9 cellular contexts compared by ENCODE assay signal in the genomic region with DNA sequence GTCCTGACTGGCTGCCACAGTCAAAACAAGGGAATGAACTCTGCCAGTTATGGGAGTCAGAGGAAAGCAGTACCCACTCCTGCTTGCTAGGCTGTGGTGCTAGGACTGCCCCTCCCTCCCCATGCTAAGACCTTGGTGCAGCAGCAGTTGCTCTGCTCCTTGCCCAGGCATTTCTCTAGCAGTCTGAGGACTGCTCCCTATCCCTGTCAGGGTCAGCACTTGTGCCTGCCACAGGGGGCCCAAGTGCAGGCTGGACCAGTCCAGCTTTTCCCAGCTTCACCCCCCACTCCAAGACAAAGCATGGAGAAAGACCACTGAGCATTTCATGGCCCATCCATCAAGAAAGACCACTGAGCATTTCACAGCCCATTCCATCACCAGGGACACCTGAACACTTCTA.
"Had no signal": no experiment of that assay in that cellular context is flagged by ENCODE, and none has a peak within 500 bp of the region (broad histone marks: within the 10 kb centered on the region; RNA-seq: fewer than 3 reads in every experiment).

No MANE protein-coding gene starts in this region.

- H2AFZ ChIP-seq: GM23248 had no signal

- DNase-seq: GM23248, GOT3, H7, HFFc6, KBM-7 had no signal

- H3K4me3 ChIP-seq: GM23248, HAP-1 had no signal

- H3K9ac ChIP-seq: GM23248 had no signal

- H3K27ac Mint-ChIP-seq: HFFc6, IgD-negative memory B cell had no signal

- ATAC-seq: HCT116 had no signal

- H3K4me1 Mint-ChIP-seq: IgD-negative memory B cell had no signal

- H3K4me1 ChIP-seq: HAP-1 had no signal

- H3K36me3 ChIP-seq: HAP-1 had no signal

- H3K27me3 Mint-ChIP-seq: IgD-negative memory B cell had no signal

- H3K36me3 Mint-ChIP-seq: IgD-negative memory B cell had no signal

- H3K4me3 Mint-ChIP-seq: HFFc6, IgD-negative memory B cell had no signal

- H3K9me3 ChIP-seq: HAP-1 had no signal

- H3K27ac ChIP-seq: GM23248, HL-60 had no signal
